Comparison of ENCODE assay signal across 8 cellular contexts in genomic region chr12:54009171-54010052, GRCh38. TPM values are rescaled to one million over a fixed set of nuclear protein-coding genes. Genes with fewer than 3 reads are reported as not detected.
DNase-seq lines count a peak whose midpoint lies in the region; ATAC-seq lines count a peak whose summit lies in the region.
"Had no signal": no experiment of that assay in that cellular context is flagged by ENCODE, and none has a peak within 500 bp of the region (broad histone marks: within the 10 kb centered on the region; RNA-seq: fewer than 3 reads in every experiment).

No MANE protein-coding gene starts in this region.

- peaks cover 100% of the 10 kb centered on the region for H3K27me3 ChIP-seq in H7 (ENCODE audit: control insufficient read depth, insufficient read depth, low read length)
- peaks cover 47% of the 10 kb centered on the region for H3K27me3 ChIP-seq in SJCRH30

- no peaks in the 10 kb centered on the region for H3K36me3 ChIP-seq in H7 (replicated peaks; ENCODE audit: control insufficient read depth, insufficient read depth, low read length)
- no peaks in the 10 kb centered on the region for H3K36me3 ChIP-seq in SK-N-MC (ENCODE audit: insufficient read depth, low read length)
- H3K36me3 ChIP-seq in SJCRH30: no peaks in the 10 kb centered on the region

- H3K9me3 ChIP-seq in SK-N-MC (ENCODE audit: low read depth, low read length) (no peaks in the 10 kb centered on the region), SJCRH30 (replicated peaks) (no peaks in the 10 kb centered on the region)

- peak; percentile 30 for ATAC-seq in esophagus mucosa
- ATAC-seq in HG03196 (IDR thresholded peaks at IDR 0.05; ENCODE audit: unreplicated experiment): no peak

- H3K4me1 ChIP-seq in SJCRH30: no peaks in the 10 kb centered on the region

- H3K9ac ChIP-seq in SK-N-MC (ENCODE audit: insufficient read length): peak overlapping the region; percentile 82

- no peak overlapping the region; the same call in 1 of the 2 replicates for H3K27ac ChIP-seq in SK-N-MC
- no peak overlapping the region for H3K27ac ChIP-seq in SJCRH30

- no peak overlapping the region for H3K4me3 ChIP-seq in H7 (ENCODE audit: insufficient read depth, low read depth, low read length)
- peak overlapping the region; percentile 88 for H3K4me3 ChIP-seq in SK-N-MC
- H3K4me3 ChIP-seq in SJCRH30: no peak overlapping the region

- DNase-seq in H7: peak; percentile 77
- no peak for DNase-seq in SK-N-MC (ENCODE audit: low read depth, low spot score)
- DNase-seq in stimulated activated CD4-positive, alpha-beta T cell treated with anti-CD3 and anti-CD28 coated beads, Interleukin-2, amount 100 ng/mL, for 24 hours: peak; percentile 40 to 51
- no peak for DNase-seq in effector CD8-positive, alpha-beta T cell (lab: John Stamatoyannopoulos, UW)
- no peak for DNase-seq in SJCRH30
- DNase-seq: NCI-H1048 had no signal

RNA-seq across cellular contexts. Expression of gene HOXC8, which starts 0.6 kb away (rescaled TPM):
- not detected in 2 replicates for total RNA-seq in H7 (2014; rRNA removed; shearing (Covaris generic))
- 0.48 TPM for total RNA-seq in esophagus mucosa
- 0.05 TPM in 1 of 2 replicates, not detected in the other for total RNA-seq in SJCRH30 (2014; rRNA removed; shearing (Covaris generic))

RNA-seq across cellular contexts. Expression of gene HOXC9, which starts 9.5 kb away (rescaled TPM):
- total RNA-seq in H7 (2014; rRNA removed; shearing (Covaris generic)): not detected in 2 replicates
- 1.2 TPM for total RNA-seq in esophagus mucosa
- total RNA-seq in SJCRH30 (2014; rRNA removed; shearing (Covaris generic)): 5.6 and 7.1 TPM in 2 replicates

RNA-seq across cellular contexts. Expression of gene HOXC6, which starts 18.8 kb away (rescaled TPM):
- not detected in 2 replicates for total RNA-seq in H7 (2014; rRNA removed; shearing (Covaris generic))
- 1.6 TPM for total RNA-seq in esophagus mucosa
- total RNA-seq in SJCRH30 (2014; rRNA removed; shearing (Covaris generic)): 1.3 and 2.2 TPM in 2 replicates

RNA-seq across cellular contexts. Expression of gene HOXC5, which starts 23.4 kb away (rescaled TPM):
- total RNA-seq in H7 (2014; rRNA removed; shearing (Covaris generic)): not detected in 2 replicates
- 0.60 TPM for total RNA-seq in esophagus mucosa
- total RNA-seq in SJCRH30 (2014; rRNA removed; shearing (Covaris generic)): not detected in 2 replicates

RNA-seq across cellular contexts. Expression of gene HOXC10, which starts 24.5 kb away (rescaled TPM):
- total RNA-seq in H7 (2014; rRNA removed; shearing (Covaris generic)): not detected in 2 replicates
- 0.64 TPM for total RNA-seq in esophagus mucosa
- 0.51 and 0.71 TPM in 2 replicates for total RNA-seq in SJCRH30 (2014; rRNA removed; shearing (Covaris generic))

Comparison
In these comparisons a context has a peak if more than half of its experiments do, and no peak if none do; other contexts are left out.
1. DNase-seq: peak in H7 (single experiment) and stimulated activated CD4-positive, alpha-beta T cell treated with anti-CD3 and anti-CD28 coated beads, Interleukin-2, amount 100 ng/mL, for 24 hours (2 of 2); none in SK-N-MC (single experiment), effector CD8-positive, alpha-beta T cell (single experiment) and SJCRH30 (0 of 2).